ENCODE assay signal across 11 cellular contexts in genomic region chr11:84549221-84549620, GRCh38.
DNase-seq lines count a peak whose midpoint lies in the region; ATAC-seq and TF ChIP-seq lines count a peak whose summit lies in the region.
"Had no signal": no experiment of that assay in that cellular context is flagged by ENCODE, and none has a peak within 500 bp of the region (broad histone marks: within the 10 kb centered on the region; RNA-seq: fewer than 3 reads in every experiment).

No MANE protein-coding gene starts in this region.

- WGBS in GM23248 (ENCODE audit: low coverage in 1 of 2, low lambda C conversion rate in 2 of 2, missing lambda C conversion rate in 2 of 2), 2 experiments, result 19 to 22% methylated on average over 3 of the region's 3 CpGs
- no CpG with 5 or more reads among the region's 3 CpGs for WGBS in mesendoderm (ENCODE audit: extremely low coverage, insufficient coverage, low lambda C conversion rate)

- no peak overlapping the region for H3K27ac Mint-ChIP-seq in osteocyte (ENCODE audit: unreplicated experiment)
- H3K27ac Mint-ChIP-seq: progenitor cell of endocrine pancreas had no signal

- no peak overlapping the region for H4K8ac ChIP-seq in mesendoderm (ENCODE audit: low read depth, low read length)

- H3K9ac ChIP-seq in GM23248, result no peak overlapping the region
- H3K9ac ChIP-seq in mesendoderm (ENCODE audit: low read length), result no peak overlapping the region

- H3K4me3 ChIP-seq in GM23248, result no peak overlapping the region
- no peak overlapping the region for H3K4me3 ChIP-seq in mesendoderm (ENCODE audit: low read length)
- H3K4me3 ChIP-seq: dorsolateral prefrontal cortex had no signal

- H2AK5ac ChIP-seq in mesendoderm (ENCODE audit: low read length), result no peak overlapping the region

- no peak overlapping the region for H3K27ac ChIP-seq in GM23248
- no peak overlapping the region for H3K27ac ChIP-seq in mesendoderm (ENCODE audit: low read depth, low read length)

- no peaks in the 10 kb centered on the region for H3K36me3 Mint-ChIP-seq in osteocyte (ENCODE audit: unreplicated experiment)

- no peaks in the 10 kb centered on the region; the same call in 1 of the 2 replicates for H3F3A ChIP-seq in GM23248 (ENCODE audit: insufficient read depth)

- no peaks in the 10 kb centered on the region for H3K9me3 ChIP-seq in GM23248 (ENCODE audit: low read depth)

- H3K4me1 ChIP-seq in GM23248 (ENCODE audit: insufficient read depth) (peaks cover 5% of the 10 kb centered on the region), mesendoderm (ENCODE audit: control insufficient read depth, low read depth, low read length) (peaks cover 15% of the 10 kb centered on the region)

- H2BK15ac ChIP-seq in mesendoderm (replicated peaks; ENCODE audit: low read depth), result peak overlapping the region; percentile 74

- peaks cover 4% of the 10 kb centered on the region for H3K9me3 Mint-ChIP-seq in osteocyte (ENCODE audit: unreplicated experiment)

- H3K4me1 Mint-ChIP-seq in osteocyte (ENCODE audit: unreplicated experiment), result no peaks in the 10 kb centered on the region

- no peak overlapping the region for H2BK5ac ChIP-seq in mesendoderm (ENCODE audit: low read length)

- H3K27me3 ChIP-seq in GM23248 (replicated peaks; ENCODE audit: insufficient read depth) (no peaks in the 10 kb centered on the region), mesendoderm (ENCODE audit: insufficient read depth, low read length, poor library complexity) (no peaks in the 10 kb centered on the region)
- H3K27me3 ChIP-seq: dorsolateral prefrontal cortex had no signal

- H2AFZ ChIP-seq in GM23248, result no peak overlapping the region

- H3K36me3 ChIP-seq in GM23248 (ENCODE audit: low read depth) (no peaks in the 10 kb centered on the region), mesendoderm (ENCODE audit: control insufficient read depth, insufficient read depth, low read length) (no peaks in the 10 kb centered on the region)

- H3K18ac ChIP-seq in mesendoderm (ENCODE audit: low read length), result no peak overlapping the region

- peak overlapping the region; percentile 20 for H3K4ac ChIP-seq in mesendoderm (ENCODE audit: low read depth, low read length)

- no peaks in the 10 kb centered on the region for H3K79me1 ChIP-seq in mesendoderm (ENCODE audit: low read length)

- no peak overlapping the region for H3K56ac ChIP-seq in mesendoderm (ENCODE audit: low read length)

- no peak for TF ChIP-seq CTCF in osteocyte (IDR thresholded peaks at IDR 0.05)

- DNase-seq in GM23248 (peak; percentile 71), mesendoderm (no peak), SKM-1 (lab: John Stamatoyannopoulos, UW; ENCODE audit: unreplicated experiment) (no peak), osteocyte (ENCODE audit: extremely low spot score, unreplicated experiment) (no peak), NCI-H82 treated with DMSO at 0.1 percent for 48 hours (lab: John Stamatoyannopoulos, UW; ENCODE audit: unreplicated experiment) (no peak)
- DNase-seq in effector CD8-positive, alpha-beta T cell (lab: John Stamatoyannopoulos, UW), result no peak
- DNase-seq: NCI-H345 had no signal

- H3K9me2 ChIP-seq in GM23248 (ENCODE audit: insufficient read depth), result no peaks in the 10 kb centered on the region

- no peak overlapping the region for H4K5ac ChIP-seq in mesendoderm (ENCODE audit: low read length)

- peak; percentile 97 for ATAC-seq in GM18867 (IDR thresholded peaks at IDR 0.05; ENCODE audit: unreplicated experiment)
- ATAC-seq in HG03442 (IDR thresholded peaks at IDR 0.05; ENCODE audit: unreplicated experiment), result peak; percentile 95

- H3K79me2 ChIP-seq in GM23248 (ENCODE audit: insufficient read depth), result no peaks in the 10 kb centered on the region
- no peaks in the 10 kb centered on the region for H3K79me2 ChIP-seq in mesendoderm (ENCODE audit: control insufficient read depth, insufficient read depth, low read length)

- H3K4me2 ChIP-seq in GM23248 (ENCODE audit: unreplicated experiment) (no peak overlapping the region), mesendoderm (ENCODE audit: low read length) (no peak overlapping the region)

- H4K20me1 ChIP-seq in GM23248 (ENCODE audit: insufficient read depth), result no peaks in the 10 kb centered on the region

- no peak overlapping the region for H3K4me3 Mint-ChIP-seq in osteocyte (ENCODE audit: unreplicated experiment)

- H3K27me3 Mint-ChIP-seq in osteocyte (ENCODE audit: unreplicated experiment), result peaks cover 5% of the 10 kb centered on the region

- no peak overlapping the region for H2BK120ac ChIP-seq in mesendoderm (ENCODE audit: low read depth, low read length)

- in situ Hi-C loops in GM23248 (cut with MboI), result no loop called here

- no peak overlapping the region for H3K23ac ChIP-seq in mesendoderm (ENCODE audit: low read length)
